In genomic region chr4:41990029-41990382, GRCh38 we compare ENCODE assay signal across 8 cellular contexts. TPM values are rescaled to one million over a fixed set of nuclear protein-coding genes. Genes with fewer than 3 reads are reported as not detected.
DNase-seq lines count a peak whose midpoint lies in the region; ATAC-seq, FAIRE-seq and TF ChIP-seq lines count a peak whose summit lies in the region.

No MANE protein-coding gene starts in this region.

- H3K9ac ChIP-seq in K562 (ENCODE audit: insufficient read depth in 1 of 2, low read depth in 2 of 2, low read length in 2 of 2) (peak overlapping the region; percentile 89 to 99; a peak in 3 of 4 replicates), liver (ENCODE audit: low read depth in 1 of 2, low read length in 2 of 2) (peak overlapping the region in 1 of 2 donors; percentile 58)

- peak overlapping the region; percentile 97 for H2AFZ ChIP-seq in K562 (ENCODE audit: low read depth, low read length)

- ATAC-seq in GM19438 (IDR thresholded peaks at IDR 0.05; ENCODE audit: low read depth, unreplicated experiment) (peak; percentile 17), HG03442 (IDR thresholded peaks at IDR 0.05; ENCODE audit: unreplicated experiment) (peak; percentile 12), K562 (peak; percentile 2), upper lobe of right lung (peak; percentile 2)

- H3K27ac ChIP-seq in K562 (ENCODE audit: extremely low read depth, low read depth, low read length) (peak overlapping the region; percentile 87), liver (ENCODE audit: low read depth in 1 of 2, low read length in 2 of 2) (peak overlapping the region in 1 of 2 donors; percentile 71), upper lobe of right lung (peak overlapping the region; percentile 87)

- POLR2A ChIA-PET in AG04449 (lab: Yijun Ruan, JAX) = interaction anchor here (1.0 to 1.8 kb wide), 4 partner anchors 11 to 55 kb away, joined by 3 to 6 read pairs (median 3); partner anchors contain the start of gene TMEM33
- POLR2A ChIA-PET in K562 (lab: Yijun Ruan, JAX) = interaction anchor here (0.7 to 2.3 kb wide), 4 partner anchors 12 to 1556 kb away, joined by 3 to 5 read pairs (median 4); no protein-coding TSS in a partner anchor

- CTCF ChIA-PET in AG04449 (lab: Yijun Ruan, JAX) = interaction anchor here (0.9 to 2.0 kb wide), 3 partner anchors 11 to 55 kb away, joined by 3 to 6 read pairs (median 4); partner anchors contain the start of gene TMEM33
- CTCF ChIA-PET in K562 (lab: Yijun Ruan, JAX; ENCODE audit: low intra/inter-chr PET ratio) = no interaction called here

- H3K9me1 ChIP-seq in K562 (ENCODE audit: control insufficient read depth, insufficient read depth, low read length) = no peaks in the 10 kb centered on the region

- H3K4me1 ChIP-seq in K562 (replicated peaks in 1 of 2; ENCODE audit: control insufficient read depth in 2 of 2, insufficient read depth in 2 of 2, low read length in 2 of 2) = peaks cover 8 to 9% of the 10 kb centered on the region in 2 experiments; a peak in 4 of 5 replicates
- peaks cover 2 to 23% (median 16%) of the 10 kb centered on the region in 4 donors for H3K4me1 ChIP-seq in liver (ENCODE audit: control insufficient read depth in 4 of 4, insufficient read depth in 4 of 4, low read length in 3 of 4)
- H3K4me1 ChIP-seq in upper lobe of right lung = peaks cover 14% of the 10 kb centered on the region

- TF ChIP-seq CTCF in AG04449 (IDR thresholded peaks at IDR 0.05; ENCODE audit: insufficient read depth, low read length, missing control alignments) (no peak), K562 (IDR thresholded peaks at IDR 0.05 in 2 of 3, conservative IDR thresholded peaks at IDR 0.05 in 1 of 3; ENCODE audit: insufficient read depth in 2 of 3, low read depth in 1 of 3, low read length in 3 of 3) (no peak), liver (IDR thresholded peaks at IDR 0.05; ENCODE audit: low read depth, low read length, missing input control) (no peak), upper lobe of right lung (IDR thresholded peaks at IDR 0.05) (no peak)

- no peak for TF ChIP-seq POLR2A in K562 (conservative IDR thresholded peaks at IDR 0.05)

- H3K79me2 ChIP-seq in K562 (ENCODE audit: control insufficient read depth, insufficient read depth, low read length) = peaks cover 46% of the 10 kb centered on the region

- peak overlapping the region; percentile 95 for H3K4me2 ChIP-seq in K562 (ENCODE audit: insufficient read depth, low read length)

- no peak for TF ChIP-seq EP300 in K562 (IDR thresholded peaks at IDR 0.05; ENCODE audit: low read length)

- H3K9me3 ChIP-seq in K562 (replicated peaks; ENCODE audit: control insufficient read depth, insufficient read depth, low read depth, low read length) (no peaks in the 10 kb centered on the region), liver (ENCODE audit: control insufficient read depth in 4 of 4, low read length in 3 of 4) (no peaks in the 10 kb centered on the region), upper lobe of right lung (no peaks in the 10 kb centered on the region)

- H4K20me1 ChIP-seq in K562 (replicated peaks; ENCODE audit: control insufficient read depth, insufficient read depth, low read length) = peaks cover 6% of the 10 kb centered on the region; the same call in 1 of the 2 replicates

- WGBS in K562 (ENCODE audit: insufficient coverage, low coverage, missing lambda C conversion rate) = 1% methylated on average over 12 of the region's 13 CpGs
- 2% methylated on average over 13 of the region's 13 CpGs for WGBS in liver

- FAIRE-seq in K562 (lab: Jason Lieb, UNC) = no peak

- peaks cover 2% of the 10 kb centered on the region; the same call in 1 of the 3 replicates for H3K36me3 ChIP-seq in K562 (ENCODE audit: control insufficient read depth, insufficient read depth, low read length)
- no peaks in the 10 kb centered on the region for H3K36me3 ChIP-seq in liver (ENCODE audit: control insufficient read depth in 4 of 4, insufficient read depth in 3 of 4, low read depth in 1 of 4, low read length in 3 of 4)
- no peaks in the 10 kb centered on the region for H3K36me3 ChIP-seq in upper lobe of right lung

- in situ Hi-C loops in K562 (cut with MboI) = no loop called here

- intact Hi-C loops in K562 (cut with micrococcal nuclease) (loop anchor here (5.0 kb wide), 1 partner anchor 53 kb away; the partner anchor contains the start of gene TMEM33), upper lobe of right lung (cut with DNase I) (no loop called here)

- DNase-seq in AG04449 (ENCODE audit: low read depth, low spot score) = no peak
- peak in 1 of 4 experiments; percentile 16 for DNase-seq in K562 (ENCODE audit: extremely low read depth in 1 of 4, low spot score in 3 of 4)
- no peak for DNase-seq in upper lobe of right lung
- DNase-seq in stimulated activated CD8-positive, alpha-beta memory T cell treated with anti-CD3 and anti-CD28 coated beads, Interleukin-4, amount 100 ng/mL, for 48 hours = no peak
- DNase-seq in activated CD8-positive, alpha-beta memory T cell treated with anti-CD3 and anti-CD28 coated beads, Interleukin-2, amount 50 U/mL, for 4 hours = no peak

- BruUV-seq in K562 (replicated peaks; lab: Mats Ljungman, UMichigan) = no TSS peak

- peak overlapping the region; percentile 91 for H3K4me3 ChIP-seq in AG04449 (ENCODE audit: low read depth, low read length)
- peak overlapping the region; percentile 92 for H3K4me3 ChIP-seq in K562
- peak overlapping the region; percentile 88 to 98 (median 93) for H3K4me3 ChIP-seq in liver (ENCODE audit: low read depth in 1 of 3, low read length in 3 of 3)
- H3K4me3 ChIP-seq in upper lobe of right lung = peak overlapping the region; percentile 92

- TF ChIP-seq RAD21 in K562 (CRISPR knock-in tag; conservative IDR thresholded peaks at IDR 0.05 in 1 of 2, IDR thresholded peaks at IDR 0.05 in 1 of 2) = no peak
- no peak for TF ChIP-seq RAD21 in liver (IDR thresholded peaks at IDR 0.05)

- no peaks in the 10 kb centered on the region for H3K27me3 ChIP-seq in K562 (ENCODE audit: control insufficient read depth in 2 of 2, insufficient read depth in 2 of 2, low read length in 2 of 2)
- H3K27me3 ChIP-seq in liver (ENCODE audit: control insufficient read depth in 4 of 4, insufficient read depth in 4 of 4, low read length in 3 of 4) = no peaks in the 10 kb centered on the region
- H3K27me3 ChIP-seq in upper lobe of right lung = no peaks in the 10 kb centered on the region

RNA-seq across cellular contexts. Expression of gene SLC30A9, which starts 0.3 kb away (rescaled TPM):
- total RNA-seq in K562 (2011; cell fraction: chromatin; rRNA removed; ENCODE audit: low replicate concordance) = 35.4 and 63.7 TPM in 2 replicates
- 28.8 and 32.2 TPM in 2 replicates for total RNA-seq in K562 (2011; cell fraction: nucleolus; rRNA removed)
- total RNA-seq in K562 (2011; cell fraction: nucleoplasm; rRNA removed) = 30.2 and 45.2 TPM in 2 replicates
- total RNA-seq in K562 (2014; rRNA removed) (41.7 and 44.2 TPM in 2 replicates), K562 (2014; rRNA removed; fragmentation: Illumina TruSeq; extraction: Trizol) (63.8 and 76.2 TPM in 2 replicates), K562 (2015; rRNA removed; fragmentation: Illumina TruSeq; extraction: Trizol) (63.6 and 70.5 TPM in 2 replicates), K562 (2021) (54.5 and 56.3 TPM in 2 replicates), liver (10 to 100 TPM; 27.6 to 31.0 TPM), upper lobe of right lung (42.5 TPM)
- polyA plus RNA-seq in K562 (2011; rRNA removed) (61.1 and 73.5 TPM in 2 replicates), K562 (2014; fragmentation: Illumina TruSeq; extraction: Trizol) (45.7 and 51.6 TPM in 2 replicates), K562 (2014; fragmentation: Nextera tagmentation; extraction: Ambion mirVana) (10 to 100 TPM; 14.7 to 16.6 TPM), K562 (2014; rRNA removed) (41.0 and 41.1 TPM in 2 replicates), liver (10 to 100 TPM; 13.5 to 16.7 TPM)
- polyA plus RNA-seq in K562 (2011; cell fraction: cytosol; rRNA removed) = 26.1 and 39.2 TPM in 2 replicates
- polyA plus RNA-seq in K562 (2011; cell fraction: nucleus; rRNA removed) = 18.3 and 24.8 TPM in 2 replicates
- polyA plus RNA-seq in K562 (2012) = 32.1 and 37.2 TPM in 2 replicates
- 88.7 and 105 TPM in 2 replicates for polyA minus RNA-seq in K562 (2011; rRNA and poly(A)+ RNA removed)
- polyA minus RNA-seq in K562 (2011; cell fraction: cytosol; rRNA and poly(A)+ RNA removed) = 44.9 and 47.5 TPM in 2 replicates
- polyA minus RNA-seq in K562 (2011; cell fraction: nucleus; rRNA and poly(A)+ RNA removed) = 42.4 and 48.4 TPM in 2 replicates

RNA-seq across cellular contexts. Expression of gene DCAF4L1, which starts 8.4 kb away (rescaled TPM):
- 0.30 and 1.4 TPM in 2 replicates for total RNA-seq in K562 (2011; cell fraction: chromatin; rRNA removed; ENCODE audit: low replicate concordance)
- total RNA-seq in K562 (2011; cell fraction: nucleolus; rRNA removed) = 0.33 and 0.39 TPM in 2 replicates
- 0.51 and 0.99 TPM in 2 replicates for total RNA-seq in K562 (2011; cell fraction: nucleoplasm; rRNA removed)
- total RNA-seq in K562 (2014; rRNA removed) (0.24 and 0.64 TPM in 2 replicates), K562 (2014; rRNA removed; fragmentation: Illumina TruSeq; extraction: Trizol) (0.40 and 0.48 TPM in 2 replicates), K562 (2015; rRNA removed; fragmentation: Illumina TruSeq; extraction: Trizol) (0.38 and 0.54 TPM in 2 replicates), K562 (2021) (0.25 and 0.27 TPM in 2 replicates), liver (under 1 TPM; under 0.01 to 0.59 TPM), upper lobe of right lung (0.38 TPM)
- polyA plus RNA-seq in K562 (2011; rRNA removed) (0.17 and 0.28 TPM in 2 replicates), K562 (2014; fragmentation: Illumina TruSeq; extraction: Trizol) (0.30 and 0.36 TPM in 2 replicates), K562 (2014; fragmentation: Nextera tagmentation; extraction: Ambion mirVana) (under 1 TPM; 0.17 to 0.37 TPM), K562 (2014; rRNA removed) (0.32 and 0.38 TPM in 2 replicates), liver (under 1 TPM; 0.05 to 0.08 TPM)
- 0.03 and 0.18 TPM in 2 replicates for polyA plus RNA-seq in K562 (2011; cell fraction: cytosol; rRNA removed)
- 0.61 and 0.93 TPM in 2 replicates for polyA plus RNA-seq in K562 (2011; cell fraction: nucleus; rRNA removed)
- 0.25 and 0.37 TPM in 2 replicates for polyA plus RNA-seq in K562 (2012)
- 0.21 and 0.36 TPM in 2 replicates for polyA minus RNA-seq in K562 (2011; rRNA and poly(A)+ RNA removed)
- not detected in 2 replicates for polyA minus RNA-seq in K562 (2011; cell fraction: cytosol; rRNA and poly(A)+ RNA removed)
- polyA minus RNA-seq in K562 (2011; cell fraction: nucleus; rRNA and poly(A)+ RNA removed) = 0.40 and 0.78 TPM in 2 replicates

RNA-seq across cellular contexts. Expression of gene TMEM33, which starts 54.8 kb away (rescaled TPM):
- total RNA-seq in K562 (2011; cell fraction: chromatin; rRNA removed; ENCODE audit: low replicate concordance) = 109 and 116 TPM in 2 replicates
- total RNA-seq in K562 (2011; cell fraction: nucleolus; rRNA removed) = 96.6 and 110 TPM in 2 replicates
- total RNA-seq in K562 (2011; cell fraction: nucleoplasm; rRNA removed) = 114 and 117 TPM in 2 replicates
- total RNA-seq in K562 (2014; rRNA removed) (45.0 and 46.3 TPM in 2 replicates), K562 (2014; rRNA removed; fragmentation: Illumina TruSeq; extraction: Trizol) (68.5 and 69.4 TPM in 2 replicates), K562 (2015; rRNA removed; fragmentation: Illumina TruSeq; extraction: Trizol) (61.4 and 67.9 TPM in 2 replicates), K562 (2021) (83.5 and 85.9 TPM in 2 replicates), liver (10 to 100 TPM; 28.8 to 49.0 TPM), upper lobe of right lung (71.3 TPM)
- polyA plus RNA-seq in K562 (2011; rRNA removed) (75.3 and 81.6 TPM in 2 replicates), K562 (2014; fragmentation: Illumina TruSeq; extraction: Trizol) (65.8 and 73.2 TPM in 2 replicates), K562 (2014; fragmentation: Nextera tagmentation; extraction: Ambion mirVana) (10 to 100 TPM; 16.8 to 35.7 TPM), K562 (2014; rRNA removed) (34.0 and 53.7 TPM in 2 replicates), liver (10 to 100 TPM; 20.8 to 34.7 TPM)
- 69.4 and 88.9 TPM in 2 replicates for polyA plus RNA-seq in K562 (2011; cell fraction: cytosol; rRNA removed)
- polyA plus RNA-seq in K562 (2011; cell fraction: nucleus; rRNA removed) = 22.5 and 25.7 TPM in 2 replicates
- 33.8 and 37.7 TPM in 2 replicates for polyA plus RNA-seq in K562 (2012)
- 163 and 164 TPM in 2 replicates for polyA minus RNA-seq in K562 (2011; rRNA and poly(A)+ RNA removed)
- polyA minus RNA-seq in K562 (2011; cell fraction: cytosol; rRNA and poly(A)+ RNA removed) = 71.4 and 118 TPM in 2 replicates
- 15.2 and 27.7 TPM in 2 replicates for polyA minus RNA-seq in K562 (2011; cell fraction: nucleus; rRNA and poly(A)+ RNA removed)
